ENCODE assay signal across 28 cellular contexts in the genomic region with DNA sequence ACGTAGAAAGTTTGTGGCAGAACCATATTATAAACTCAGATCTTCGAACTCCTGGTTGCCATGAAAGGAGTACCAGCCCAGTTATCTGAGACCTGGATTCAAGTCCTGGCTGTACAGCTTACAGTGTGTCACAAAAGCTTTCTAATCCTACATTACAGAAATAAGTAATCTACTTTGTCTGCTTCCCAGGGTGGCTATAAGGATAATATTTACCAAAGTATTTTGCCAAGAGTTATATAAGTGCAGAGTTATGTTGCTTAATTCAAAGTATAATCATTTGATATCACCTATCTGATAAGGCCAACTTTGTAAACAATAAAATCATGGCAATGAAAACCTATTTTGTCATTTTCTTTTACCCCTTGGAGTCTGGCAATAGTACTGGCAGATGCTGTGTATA.
"Had no signal": no experiment of that assay in that cellular context is flagged by ENCODE, and none has a peak within 500 bp of the region (broad histone marks: within the 10 kb centered on the region; RNA-seq: fewer than 3 reads in every experiment).

No MANE protein-coding gene starts in this region.

- H3K4me3 ChIP-seq: neural progenitor cell, ovary, psoas muscle, right lobe of liver, sigmoid colon, stomach, thoracic aorta, thyroid gland, tibial nerve, upper lobe of left lung, vagina had no signal

- H3K9me3 ChIP-seq: ovary, psoas muscle, right lobe of liver, sigmoid colon, stomach, thoracic aorta, thyroid gland, tibial nerve, upper lobe of left lung, vagina had no signal

- H3K27ac ChIP-seq: neural progenitor cell, ovary, parathyroid adenoma, psoas muscle, right lobe of liver, sigmoid colon, thoracic aorta, thyroid gland, tibial nerve, upper lobe of left lung, vagina had no signal

- H2AFZ ChIP-seq: parathyroid adenoma had no signal

- H3K36me3 ChIP-seq: neural progenitor cell, ovary, right lobe of liver, sigmoid colon, stomach, thoracic aorta, thyroid gland, tibial nerve, upper lobe of left lung, vagina had no signal

- H3K4me1 ChIP-seq: neural progenitor cell, parathyroid adenoma, psoas muscle, right lobe of liver, sigmoid colon, thyroid gland, tibial nerve, upper lobe of left lung, vagina had no signal

- H3K36me3 Mint-ChIP-seq: neural progenitor cell; stimulated activated effector memory CD8-positive, alpha-beta T cell treated with anti-CD3 and anti-CD28 coated beads, Interleukin-12 subunit alpha, Interleukin-12 subunit beta, amount 100 ng/mL, for 72 hours; stimulated activated naive B cell treated with anti-CD40 and anti-IgM and Interleukin-4, amounts not matched to agents 10 μg/mL and 1 μg/mL and 100 μg/mL, for 72 hours had no signal

- DNase-seq: occipital lobe; ovary; posterior cingulate gyrus; psoas muscle; right cardiac atrium; right lobe of liver; sigmoid colon; stimulated activated CD4-positive, alpha-beta T cell treated with anti-CD3 and anti-CD28 coated beads, Interleukin-15, amount 100 ng/mL, for 24 hours; stimulated activated CD4-positive, alpha-beta T cell treated with anti-CD3 and anti-CD28 coated beads, Interleukin-2, amount 100 ng/mL, for 24 hours; stimulated activated CD4-positive, alpha-beta T cell treated with anti-CD3 and anti-CD28 coated beads, Interleukin-2, amount 100 ng/mL, for 48 hours; stimulated activated CD4-positive, alpha-beta T cell treated with anti-CD3 and anti-CD28 coated beads, Interleukin-4, amount 100 ng/mL, for 24 hours; stimulated activated naive B cell treated with anti-CD40 and anti-IgM and Interleukin-4, amounts not matched to agents 10 μg/mL and 1 μg/mL and 100 μg/mL, for 72 hours; stimulated activated naive CD4-positive, alpha-beta T cell treated with Interleukin-2 at 50 U/mL for 16 hours; thyroid gland; trophoblast cell; upper lobe of left lung had no signal

- H3K27ac Mint-ChIP-seq: neural progenitor cell; stimulated activated effector memory CD8-positive, alpha-beta T cell treated with anti-CD3 and anti-CD28 coated beads, Interleukin-12 subunit alpha, Interleukin-12 subunit beta, amount 100 ng/mL, for 72 hours; stimulated activated naive B cell treated with anti-CD40 and anti-IgM and Interleukin-4, amounts not matched to agents 10 μg/mL and 1 μg/mL and 100 μg/mL, for 72 hours; stimulated activated naive CD8-positive, alpha-beta T cell treated with anti-CD3 and anti-CD28 coated beads, Interleukin-15, Interleukin-2, amounts not matched to agents 100 ng/mL and 50 ng/mL, for 24 hours had no signal

- H3K79me2 ChIP-seq: parathyroid adenoma had no signal

- H3K27me3 ChIP-seq: neural progenitor cell, ovary, right lobe of liver, sigmoid colon, stomach, thyroid gland, tibial nerve, upper lobe of left lung, vagina had no signal

- H3K9me3 Mint-ChIP-seq: nephron; stimulated activated effector memory CD8-positive, alpha-beta T cell treated with anti-CD3 and anti-CD28 coated beads, Interleukin-12 subunit alpha, Interleukin-12 subunit beta, amount 100 ng/mL, for 72 hours; stimulated activated naive B cell treated with anti-CD40 and anti-IgM and Interleukin-4, amounts not matched to agents 10 μg/mL and 1 μg/mL and 100 μg/mL, for 72 hours; stimulated activated naive CD8-positive, alpha-beta T cell treated with anti-CD3 and anti-CD28 coated beads, Interleukin-15, Interleukin-2, amounts not matched to agents 100 ng/mL and 50 ng/mL, for 24 hours had no signal

- H3K4me2 ChIP-seq: neural progenitor cell had no signal

- H3K4me1 Mint-ChIP-seq: nephron; stimulated activated effector memory CD8-positive, alpha-beta T cell treated with anti-CD3 and anti-CD28 coated beads, Interleukin-12 subunit alpha, Interleukin-12 subunit beta, amount 100 ng/mL, for 72 hours; stimulated activated naive B cell treated with anti-CD40 and anti-IgM and Interleukin-4, amounts not matched to agents 10 μg/mL and 1 μg/mL and 100 μg/mL, for 72 hours had no signal

- H3K27me3 Mint-ChIP-seq: progenitor cell of endocrine pancreas; stimulated activated naive B cell treated with anti-CD40 and anti-IgM and Interleukin-4, amounts not matched to agents 10 μg/mL and 1 μg/mL and 100 μg/mL, for 72 hours; stimulated activated naive CD8-positive, alpha-beta T cell treated with anti-CD3 and anti-CD28 coated beads, Interleukin-15, Interleukin-2, amounts not matched to agents 100 ng/mL and 50 ng/mL, for 24 hours had no signal

- ATAC-seq: psoas muscle; right cardiac atrium; right lobe of liver; stimulated activated effector memory CD8-positive, alpha-beta T cell treated with anti-CD3 and anti-CD28 coated beads, Interleukin-12 subunit alpha, Interleukin-12 subunit beta, amount 100 ng/mL, for 72 hours; stimulated activated naive B cell treated with anti-CD40 and anti-IgM and Interleukin-4, amounts not matched to agents 10 μg/mL and 1 μg/mL and 100 μg/mL, for 72 hours had no signal

- FAIRE-seq: small intestine, urothelium cell line had no signal

- H3K9ac ChIP-seq: neural progenitor cell, parathyroid adenoma had no signal

- H3K4me3 Mint-ChIP-seq: nephron; neural progenitor cell; stimulated activated effector memory CD8-positive, alpha-beta T cell treated with anti-CD3 and anti-CD28 coated beads, Interleukin-12 subunit alpha, Interleukin-12 subunit beta, amount 100 ng/mL, for 72 hours; stimulated activated naive B cell treated with anti-CD40 and anti-IgM and Interleukin-4, amounts not matched to agents 10 μg/mL and 1 μg/mL and 100 μg/mL, for 72 hours; stimulated activated naive CD8-positive, alpha-beta T cell treated with anti-CD3 and anti-CD28 coated beads, Interleukin-15, Interleukin-2, amounts not matched to agents 100 ng/mL and 50 ng/mL, for 24 hours had no signal
